8 cellular contexts compared by ENCODE assay signal in the genomic region with DNA sequence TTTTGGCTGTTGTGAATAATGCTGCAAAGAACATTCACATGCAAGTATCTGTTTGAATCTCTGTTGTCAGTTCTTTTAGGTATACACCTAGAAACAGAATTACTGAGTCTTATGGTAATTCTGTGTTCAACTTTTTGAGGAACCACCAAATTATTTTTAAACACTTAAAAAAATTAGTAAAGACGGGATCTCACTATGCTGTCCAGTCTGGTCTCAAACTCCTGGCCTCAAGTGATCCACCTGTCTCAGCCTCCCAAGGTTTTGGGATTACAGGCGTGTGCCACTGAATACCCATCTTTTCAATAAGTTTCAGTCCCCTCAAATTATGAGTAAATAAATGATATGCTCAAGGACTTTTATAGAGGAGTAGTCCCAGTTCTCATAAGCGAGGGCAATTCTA. TPM values are rescaled to one million over a fixed set of nuclear protein-coding genes. Genes with fewer than 3 reads are reported as not detected.
"Had no signal": no experiment of that assay in that cellular context is flagged by ENCODE, and none has a peak within 500 bp of the region (broad histone marks: within the 10 kb centered on the region; RNA-seq: fewer than 3 reads in every experiment).

No MANE protein-coding gene starts in this region.

- FAIRE-seq: G401.6, GM12878, GM12891, GM12892, GM18507, GM19239 had no signal

- H3K4me3 ChIP-seq: GM12878 had no signal

- DNase-seq: GDM1, GF-D8 had no signal

- ATAC-seq: GM12878 had no signal

RNA-seq across cellular contexts. Expression of a gene that starts 17.5 kb away (rescaled TPM):
- total RNA-seq: GM12878 had no signal
